Comparison of ENCODE assay signal across 9 cellular contexts in genomic region chr4:2799444-2799911, GRCh38. TPM values are rescaled to one million over a fixed set of nuclear protein-coding genes. Genes with fewer than 3 reads are reported as not detected.
DNase-seq lines count a peak whose midpoint lies in the region; ATAC-seq and TF ChIP-seq lines count a peak whose summit lies in the region.
"Had no signal": no experiment of that assay in that cellular context is flagged by ENCODE, and none has a peak within 500 bp of the region (broad histone marks: within the 10 kb centered on the region; RNA-seq: fewer than 3 reads in every experiment).

No MANE protein-coding gene starts in this region.

- peak; percentile 67 for DNase-seq in CD14-positive monocyte (ENCODE audit: low spot score)
- no peak for DNase-seq in NT2/D1 (ENCODE audit: low read depth, low spot score)
- DNase-seq in colonic mucosa, result peak; percentile 27
- DNase-seq in stimulated activated CD4-positive, alpha-beta T cell treated with anti-CD3 and anti-CD28 coated beads, Interleukin-4, amount 100 ng/mL, for 24 hours, result no peak
- DNase-seq in NCI-H146 (lab: John Stamatoyannopoulos, UW), result no peak
- DNase-seq: NCI-H1092 had no signal

- H3K4me1 Mint-ChIP-seq in CD14-positive monocyte (peaks cover 77% of the 10 kb centered on the region), nephron (peaks cover 33% of the 10 kb centered on the region)

- H3K27me3 ChIP-seq in NT2/D1 (ENCODE audit: insufficient read depth, insufficient read length), result peaks cover 5% of the 10 kb centered on the region
- H3K27me3 ChIP-seq in colonic mucosa, result no peaks in the 10 kb centered on the region

- peaks cover 46 to 73% of the 10 kb centered on the region in 2 donors for H3K36me3 Mint-ChIP-seq in CD14-positive monocyte
- no peaks in the 10 kb centered on the region for H3K36me3 Mint-ChIP-seq in nephron (ENCODE audit: low read depth)

- peak overlapping the region; percentile 73 for H3K27ac ChIP-seq in colonic mucosa

- H3K9ac ChIP-seq in NT2/D1 (ENCODE audit: insufficient read length, low read depth) (peak overlapping the region; percentile 47), colonic mucosa (ENCODE audit: low read depth in 2 of 2, low read length in 2 of 2) (peak overlapping the region; percentile 40 to 58)

- ATAC-seq in HG03025 (IDR thresholded peaks at IDR 0.05; ENCODE audit: low FRiP score, unreplicated experiment) (no peak), GM21576 (IDR thresholded peaks at IDR 0.05; ENCODE audit: unreplicated experiment) (no peak)

- H3K4me3 ChIP-seq in NT2/D1 (ENCODE audit: insufficient read length, low read depth) (no peak overlapping the region), colonic mucosa (no peak overlapping the region)

- peaks cover 41% of the 10 kb centered on the region for H3K4me1 ChIP-seq in NT2/D1 (ENCODE audit: insufficient read depth, insufficient read length)
- peaks cover 59% of the 10 kb centered on the region for H3K4me1 ChIP-seq in colonic mucosa

- H3K27ac Mint-ChIP-seq in CD14-positive monocyte, result peak overlapping the region; percentile 97 to 99 (median 99)
- peak overlapping the region; percentile 90 to 98 (median 98) for H3K27ac Mint-ChIP-seq in nephron

- TF ChIP-seq CTCF in CD14-positive monocyte (IDR thresholded peaks at IDR 0.05) (no peak), colonic mucosa (IDR thresholded peaks at IDR 0.05) (no peak), nephron (IDR thresholded peaks at IDR 0.05; ENCODE audit: unreplicated experiment in 3 of 3) (no peak)

- H3K36me3 ChIP-seq in NT2/D1 (ENCODE audit: insufficient read depth, insufficient read length, low read length), result no peaks in the 10 kb centered on the region
- H3K36me3 ChIP-seq in colonic mucosa, result no peaks in the 10 kb centered on the region

- H3K9me3 ChIP-seq in NT2/D1 (ENCODE audit: insufficient read depth, low read length) (no peaks in the 10 kb centered on the region), colonic mucosa (no peaks in the 10 kb centered on the region)

- H3K9me3 Mint-ChIP-seq in CD14-positive monocyte (no peaks in the 10 kb centered on the region), nephron (no peaks in the 10 kb centered on the region)

- peak overlapping the region; percentile 96 to 97 for H3K4me3 Mint-ChIP-seq in CD14-positive monocyte
- peak overlapping the region in 2 of 3 experiments; percentile 44 to 56 for H3K4me3 Mint-ChIP-seq in nephron

- H3K27me3 Mint-ChIP-seq in CD14-positive monocyte (ENCODE audit: low read depth in 3 of 3) (peaks cover 0 to 2% (median 2%) of the 10 kb centered on the region in 3 donors), nephron (ENCODE audit: low read depth) (peaks cover 3% of the 10 kb centered on the region)

- intact Hi-C loops in CD14-positive monocyte (cut with micrococcal nuclease), result loop anchor here (2.0 to 5.0 kb wide), 4 partner anchors 15 to 43 kb away; partner anchors contain the start of genes ADD1 (in 1 of the 2) and TNIP2 (in 1 of the 2)
- intact Hi-C loops in colonic mucosa (cut with DNase I), result no loop called here

RNA-seq across cellular contexts. Expression of gene SH3BP2, which starts 6.6 kb away (rescaled TPM):
- polyA plus RNA-seq in CD14-positive monocyte, result 10 to 100 TPM; 19.1 to 26.9 TPM
- total RNA-seq in colonic mucosa, result 10 to 100 TPM; 62.2 to 70.8 TPM

RNA-seq across cellular contexts. Expression of gene TNIP2, which starts 43.3 kb away (rescaled TPM):
- 10 to 100 TPM; 27.6 to 28.2 TPM for polyA plus RNA-seq in CD14-positive monocyte
- 10 to 100 TPM; 43.6 to 61.3 TPM for total RNA-seq in colonic mucosa

RNA-seq across cellular contexts. Expression of gene ADD1, which starts 44.2 kb away (rescaled TPM):
- 100 to 1,000 TPM in 1 of 2 donors, 10 to 100 TPM in 1; 76.1 to 103 TPM for polyA plus RNA-seq in CD14-positive monocyte
- 100 to 1,000 TPM; 223 to 233 TPM for total RNA-seq in colonic mucosa

Comparison
In these comparisons a context has a peak if more than half of its experiments do, and no peak if none do; other contexts are left out.
1. DNase-seq: peak in CD14-positive monocyte (single experiment) and colonic mucosa (single experiment); none in NT2/D1 (single experiment), stimulated activated CD4-positive, alpha-beta T cell treated with anti-CD3 and anti-CD28 coated beads, Interleukin-4, amount 100 ng/mL, for 24 hours (single experiment) and NCI-H146 (single experiment).